14 cellular contexts compared by ENCODE assay signal in genomic region chr1:159207774-159208459, GRCh38. TPM values are rescaled to one million over a fixed set of nuclear protein-coding genes. Genes with fewer than 3 reads are reported as not detected.
A peak's percentile ranks its signal among the peaks of the same experiment; 100 is the strongest.
DNase-seq lines count a peak whose midpoint lies in the region; ATAC-seq and TF ChIP-seq lines count a peak whose summit lies in the region.
"Had no signal": no experiment of that assay in that cellular context is flagged by ENCODE, and none has a peak within 500 bp of the region (broad histone marks: within the 10 kb centered on the region; RNA-seq: fewer than 3 reads in every experiment).

No MANE protein-coding gene starts in this region.

- H3K4me3 ChIP-seq in OCI-LY3 (ENCODE audit: low read length) (peak overlapping the region; percentile 2; the same call in 1 of the 2 replicates), mammary epithelial cell (replicated peaks in 1 of 3; ENCODE audit: insufficient read depth in 1 of 3, low read depth in 2 of 3, low read length in 3 of 3) (no peak overlapping the region)
- H3K4me3 ChIP-seq: BLaER1 had no signal

- dilution Hi-C loops in mammary epithelial cell (cut with HindIII; ENCODE audit: low sequenced_read_pairs): loop anchor here (25.0 kb wide), 1 partner anchor 679 kb away; no protein-coding TSS in a partner anchor

- TF ChIP-seq CTCF in OCI-LY3 (IDR thresholded peaks at IDR 0.05; ENCODE audit: low read depth, low read length): no peak
- no peak for TF ChIP-seq CTCF in foreskin keratinocyte (conservative IDR thresholded peaks at IDR 0.05)
- TF ChIP-seq CTCF in mammary epithelial cell (conservative IDR thresholded peaks at IDR 0.05 in 1 of 2, IDR thresholded peaks at IDR 0.05 in 1 of 2; ENCODE audit: extremely low read depth in 1 of 2, insufficient read depth in 1 of 2, low read depth in 1 of 2, low read length in 2 of 2): no peak

- H3K4me2 ChIP-seq in OCI-LY3 (ENCODE audit: low read length) (peak overlapping the region; percentile 39), mammary epithelial cell (ENCODE audit: insufficient read depth, low read depth, low read length) (no peak overlapping the region)
- H3K4me2 ChIP-seq: BLaER1 had no signal

- H3K27me3 ChIP-seq in OCI-LY3 (ENCODE audit: low read depth, low read length) (peaks cover 16% of the 10 kb centered on the region), foreskin keratinocyte (peaks cover 19% of the 10 kb centered on the region), mammary epithelial cell (ENCODE audit: insufficient read depth, low read length) (peaks cover 1% of the 10 kb centered on the region)
- H3K27me3 ChIP-seq: BLaER1 had no signal

- ATAC-seq in HG03432 (IDR thresholded peaks at IDR 0.05; ENCODE audit: unreplicated experiment) (peak; percentile 40), foreskin keratinocyte (peak; percentile 7), GM21529 (IDR thresholded peaks at IDR 0.05; ENCODE audit: unreplicated experiment) (no peak)
- ATAC-seq: activated CD8-positive, alpha-beta T cell treated with anti-CD3 and anti-CD28 coated beads, Interleukin-2, amount 10 ng/mL, durations not matched to agents 7 days and 5 days; esophagus mucosa had no signal

- DNase-seq in foreskin keratinocyte (no peak), posterior cingulate gyrus (peak in 6 of 10 donors; percentile 51 to 92 (median 64)), Kasumi-1 (lab: John Stamatoyannopoulos, UW) (no peak), mammary epithelial cell (no peak)
- DNase-seq: activated CD8-positive, alpha-beta T cell treated with anti-CD3 and anti-CD28 coated beads, Interleukin-2, amount 10 ng/mL, durations not matched to agents 7 days and 5 days; DMS53; HCEC 1CT; stimulated activated naive CD4-positive, alpha-beta T cell had no signal

- CTCF ChIA-PET in mammary epithelial cell (lab: Charles Lee; ENCODE audit: low non-redundant PET): no interaction called here

- H4K20me1 ChIP-seq in OCI-LY3 (ENCODE audit: insufficient read depth, low read length) (no peaks in the 10 kb centered on the region), mammary epithelial cell (ENCODE audit: insufficient read depth, low read length) (no peaks in the 10 kb centered on the region)
- H4K20me1 ChIP-seq: BLaER1 had no signal

- no peaks in the 10 kb centered on the region for H3K79me2 ChIP-seq in OCI-LY3 (ENCODE audit: low read length)
- H3K79me2 ChIP-seq in mammary epithelial cell (ENCODE audit: insufficient read depth, low read length): no peaks in the 10 kb centered on the region

- H3K9ac ChIP-seq in OCI-LY3 (ENCODE audit: low read length): no peak overlapping the region
- no peak overlapping the region for H3K9ac ChIP-seq in mammary epithelial cell (ENCODE audit: insufficient read depth, low read length)
- H3K9ac ChIP-seq: BLaER1 had no signal

- WGBS in mammary epithelial cell (ENCODE audit: low coverage, missing lambda C conversion rate): 32% methylated on average over 8 of the region's 11 CpGs

- H3K9me3 ChIP-seq in OCI-LY3 (ENCODE audit: insufficient read depth, low read length) (no peaks in the 10 kb centered on the region), mammary epithelial cell (replicated peaks; ENCODE audit: insufficient read depth, low read length) (no peaks in the 10 kb centered on the region)
- H3K9me3 ChIP-seq: BLaER1, neutrophil had no signal

- H2AFZ ChIP-seq in OCI-LY3 (ENCODE audit: low read depth, low read length) (no peak overlapping the region), mammary epithelial cell (ENCODE audit: low read depth, low read length) (no peak overlapping the region)

- BruUV-seq in mammary epithelial cell (replicated peaks; lab: Mats Ljungman, UMichigan): no TSS peak

- in situ Hi-C loops in mammary epithelial cell (cut with MboI; ENCODE audit: low sequenced_read_pairs in 2 of 2): no loop called here

- H3K4me1 ChIP-seq in OCI-LY3 (ENCODE audit: low read length) (peaks cover 46% of the 10 kb centered on the region), foreskin keratinocyte (no peaks in the 10 kb centered on the region), mammary epithelial cell (ENCODE audit: insufficient read depth, low read length) (peaks cover 3% of the 10 kb centered on the region)
- H3K4me1 ChIP-seq: BLaER1 had no signal

- H3K27ac ChIP-seq in OCI-LY3 (ENCODE audit: low read length) (no peak overlapping the region), foreskin keratinocyte (no peak overlapping the region), mammary epithelial cell (ENCODE audit: insufficient read depth, low read depth, low read length) (no peak overlapping the region)
- H3K27ac ChIP-seq: BLaER1, neutrophil had no signal

- H3K36me3 ChIP-seq in OCI-LY3 (replicated peaks; ENCODE audit: low read depth, low read length): no peaks in the 10 kb centered on the region
- H3K36me3 ChIP-seq in mammary epithelial cell (ENCODE audit: insufficient read depth, low read length): no peaks in the 10 kb centered on the region
- H3K36me3 ChIP-seq: BLaER1, neutrophil had no signal

- intact Hi-C loops in posterior cingulate gyrus (cut with DNase I): no loop called here
- intact Hi-C loops in mammary epithelial cell (cut with micrococcal nuclease): no loop called here

RNA-seq across cellular contexts. Expression of gene ACKR1, which starts 3.2 kb away (rescaled TPM):
- total RNA-seq in foreskin keratinocyte: not detected in 2 replicates
- polyA plus RNA-seq in foreskin keratinocyte: not detected in 2 replicates
- not detected for total RNA-seq in mammary epithelial cell
- not detected for polyA plus RNA-seq in mammary epithelial cell
- polyA minus RNA-seq in mammary epithelial cell: not detected
- total RNA-seq: activated CD8-positive, alpha-beta T cell treated with anti-CD3 and anti-CD28 coated beads, Interleukin-2, amount 10 ng/mL, durations not matched to agents 7 days and 5 days had no signal

RNA-seq across cellular contexts. Expression of gene CADM3, which starts 36.5 kb away (rescaled TPM):
- total RNA-seq in foreskin keratinocyte (not detected in 2 replicates), mammary epithelial cell (under 1 TPM in 1 of 2 donors, not detected in 1; 0.67 TPM)
- polyA plus RNA-seq in foreskin keratinocyte (not detected in 2 replicates), mammary epithelial cell (0.03 TPM)
- polyA minus RNA-seq in mammary epithelial cell: not detected
- total RNA-seq: activated CD8-positive, alpha-beta T cell treated with anti-CD3 and anti-CD28 coated beads, Interleukin-2, amount 10 ng/mL, durations not matched to agents 7 days and 5 days had no signal

Comparison
In these comparisons a context has a peak if more than half of its experiments do, and no peak if none do; other contexts are left out.
1. DNase-seq: peak in posterior cingulate gyrus (6 of 10); none in foreskin keratinocyte (0 of 2), Kasumi-1 (0 of 2) and mammary epithelial cell (single experiment).